ENCODE assay signal across 8 cellular contexts in genomic region chr6:43060034-43060754, GRCh38. TPM values are rescaled to one million over a fixed set of nuclear protein-coding genes. Genes with fewer than 3 reads are reported as not detected.
DNase-seq lines count a peak whose midpoint lies in the region; ATAC-seq and TF ChIP-seq lines count a peak whose summit lies in the region.

No MANE protein-coding gene starts in this region.

- H3K27ac ChIP-seq in hepatocyte (peak overlapping the region; percentile 98), skeletal muscle tissue (ENCODE audit: low read depth, low read length) (peak overlapping the region; percentile 87)

- H3K9me3 Mint-ChIP-seq in activated naive CD8-positive, alpha-beta T cell (ENCODE audit: low read depth) = no peaks in the 10 kb centered on the region

- H3K27me3 ChIP-seq in hepatocyte (no peaks in the 10 kb centered on the region), skeletal muscle tissue (ENCODE audit: control insufficient read depth in 3 of 3, insufficient read depth in 3 of 3, low read length in 3 of 3) (no peaks in the 10 kb centered on the region)

- no peak for TF ChIP-seq CTCF in AG09309 (IDR thresholded peaks at IDR 0.05; ENCODE audit: control insufficient read depth, insufficient read depth, low read depth, low read length, missing control alignments)
- TF ChIP-seq CTCF in hepatocyte (IDR thresholded peaks at IDR 0.05; ENCODE audit: poor library complexity) = no peak

- peak overlapping the region; percentile 94 for H3K4me3 ChIP-seq in AG09309 (ENCODE audit: control insufficient read depth, low read depth, low read length)
- peak overlapping the region; percentile 57 for H3K4me3 ChIP-seq in hepatocyte
- peak overlapping the region; percentile 92 to 99 (median 98) for H3K4me3 ChIP-seq in skeletal muscle tissue (ENCODE audit: low read length in 3 of 3)

- no peak for ATAC-seq in HG03139 (IDR thresholded peaks at IDR 0.05; ENCODE audit: unreplicated experiment)

- peak overlapping the region; percentile 89 for H3K4me2 ChIP-seq in hepatocyte

- H3K36me3 ChIP-seq in hepatocyte (replicated peaks; ENCODE audit: insufficient read depth, low read depth) (no peaks in the 10 kb centered on the region), skeletal muscle tissue (ENCODE audit: control insufficient read depth in 3 of 3, insufficient read depth in 3 of 3, low read length in 3 of 3) (peaks cover 25 to 40% (median 40%) of the 10 kb centered on the region in 3 donors)

- H3K9me3 ChIP-seq in hepatocyte (ENCODE audit: low read depth) = no peaks in the 10 kb centered on the region
- no peaks in the 10 kb centered on the region for H3K9me3 ChIP-seq in skeletal muscle tissue (ENCODE audit: control insufficient read depth in 3 of 3, low read length in 3 of 3)

- DNase-seq in AG09309 (ENCODE audit: low read depth) (no peak), HPDE6-E6E7 (ENCODE audit: extremely low spot score) (peak; percentile 42), hepatocyte (ENCODE audit: low spot score) (peak; percentile 81), amniotic stem cell (lab: John Stamatoyannopoulos, UW) (no peak), pons (ENCODE audit: low spot score) (no peak)

- H2AFZ ChIP-seq in hepatocyte = peak overlapping the region; percentile 6

- H4K20me1 ChIP-seq in hepatocyte (ENCODE audit: insufficient read depth, poor library complexity, severe bottlenecking) = no peaks in the 10 kb centered on the region

- peak overlapping the region; percentile 97 for H3K4me3 Mint-ChIP-seq in activated naive CD8-positive, alpha-beta T cell

- H3K4me1 Mint-ChIP-seq in activated naive CD8-positive, alpha-beta T cell (ENCODE audit: low read depth) = peaks cover 41% of the 10 kb centered on the region

- peak overlapping the region; percentile 99 for H3K27ac Mint-ChIP-seq in activated naive CD8-positive, alpha-beta T cell

- H3K27me3 Mint-ChIP-seq in activated naive CD8-positive, alpha-beta T cell = no peaks in the 10 kb centered on the region

- 9% methylated on average over 15 of the region's 15 CpGs for WGBS in hepatocyte (ENCODE audit: low lambda C conversion rate, missing lambda C conversion rate)

- H3K9me2 ChIP-seq in hepatocyte (replicated peaks; ENCODE audit: insufficient read depth) = no peaks in the 10 kb centered on the region

- peaks cover 11% of the 10 kb centered on the region for H3K36me3 Mint-ChIP-seq in activated naive CD8-positive, alpha-beta T cell

- peaks cover 65% of the 10 kb centered on the region for H3K79me2 ChIP-seq in hepatocyte

- H3K4me1 ChIP-seq in hepatocyte (ENCODE audit: insufficient read depth) (peaks cover 10% of the 10 kb centered on the region), skeletal muscle tissue (ENCODE audit: control insufficient read depth in 3 of 3, insufficient read depth in 3 of 3, low read length in 3 of 3) (peaks cover 24 to 34% (median 27%) of the 10 kb centered on the region in 3 donors)

- H3K9ac ChIP-seq in skeletal muscle tissue (ENCODE audit: low read depth in 1 of 3, low read length in 3 of 3) = peak overlapping the region; percentile 94 to 98 (median 94)

RNA-seq across cellular contexts. Expression of gene KLC4, which starts 0.8 kb away (rescaled TPM):
- 73.4 and 73.5 TPM in 2 replicates for total RNA-seq in hepatocyte
- polyA plus RNA-seq in hepatocyte = 67.5 and 68.9 TPM in 2 replicates
- total RNA-seq in skeletal muscle tissue = 21.4 TPM

RNA-seq across cellular contexts. Expression of gene MRPL2, which starts 1.0 kb away (rescaled TPM):
- total RNA-seq in hepatocyte (24.7 and 28.8 TPM in 2 replicates), skeletal muscle tissue (16.2 TPM)
- polyA plus RNA-seq in hepatocyte = 68.4 and 81.8 TPM in 2 replicates

RNA-seq across cellular contexts. Expression of gene CUL7, which starts 6.5 kb away (rescaled TPM):
- 46.1 and 58.2 TPM in 2 replicates for total RNA-seq in hepatocyte
- 39.2 and 46.4 TPM in 2 replicates for polyA plus RNA-seq in hepatocyte
- total RNA-seq in skeletal muscle tissue = 27.1 TPM

RNA-seq across cellular contexts. Expression of gene PTK7, which starts 15.9 kb away (rescaled TPM):
- total RNA-seq in hepatocyte (108 and 127 TPM in 2 replicates), skeletal muscle tissue (50.1 TPM)
- polyA plus RNA-seq in hepatocyte = 159 and 162 TPM in 2 replicates

RNA-seq across cellular contexts. Expression of gene RRP36, which starts 38.8 kb away (rescaled TPM):
- total RNA-seq in hepatocyte (75.8 and 83.2 TPM in 2 replicates), skeletal muscle tissue (40.7 TPM)
- polyA plus RNA-seq in hepatocyte = 72.5 and 73.2 TPM in 2 replicates

Comparison
In these comparisons a context has a peak if more than half of its experiments do, and no peak if none do; other contexts are left out.
1. DNase-seq: peak in HPDE6-E6E7 (single experiment) and hepatocyte (single experiment); none in AG09309 (single experiment), amniotic stem cell (single experiment) and pons (single experiment).
2. Peak in every context shown above with its lines, with median percentiles within 50 percentile points of each other: H3K4me3 ChIP-seq.